ENCODE assay signal across 21 cellular contexts in the genomic region with DNA sequence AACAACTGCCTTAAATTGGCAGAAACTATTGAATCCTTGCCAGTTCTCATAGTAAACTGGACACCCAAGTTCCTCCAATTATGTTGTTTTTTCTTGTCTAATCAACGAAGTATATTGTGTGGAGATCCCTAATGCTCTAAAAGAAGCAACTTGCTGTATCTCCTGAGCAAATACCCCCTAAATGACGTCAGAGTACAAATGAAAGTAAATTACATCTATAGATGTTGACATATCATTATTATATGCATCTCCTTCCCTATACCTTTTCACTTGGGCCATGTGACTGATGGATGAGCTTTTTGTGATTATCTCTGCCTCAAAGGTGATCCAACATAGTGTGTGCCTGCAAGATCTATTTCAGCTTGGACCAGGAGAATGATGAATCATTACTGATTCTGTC.
DNase-seq lines count a peak whose midpoint lies in the region; TF ChIP-seq lines count a peak whose summit lies in the region.
"Had no signal": no experiment of that assay in that cellular context is flagged by ENCODE, and none has a peak within 500 bp of the region (broad histone marks: within the 10 kb centered on the region; RNA-seq: fewer than 3 reads in every experiment).

No MANE protein-coding gene starts in this region.

- H3K27me3 ChIP-seq in right atrium auricular region: no peaks in the 10 kb centered on the region
- H3K27me3 ChIP-seq: BE2C; BLaER1 treated with 17β-estradiol and CSF1 and Interleukin-3, amounts not matched to agents 10 nM and 100 nM had no signal

- H3K4me1 ChIP-seq in right atrium auricular region: no peaks in the 10 kb centered on the region
- H3K4me1 ChIP-seq: A549, BE2C had no signal

- no peak overlapping the region for H3K27ac ChIP-seq in right atrium auricular region
- H3K27ac ChIP-seq: A549; BLaER1 treated with 17β-estradiol and CSF1 and Interleukin-3, amounts not matched to agents 10 nM and 100 nM; GM23248 had no signal

- H3K4me3 ChIP-seq in epithelial cell of esophagus (ENCODE audit: low read length): no peak overlapping the region
- no peak overlapping the region for H3K4me3 ChIP-seq in right atrium auricular region
- H3K4me3 ChIP-seq: A549; BLaER1 treated with 17β-estradiol and CSF1 and Interleukin-3, amounts not matched to agents 10 nM and 100 nM; GM12878; GM23248 had no signal

- DNase-seq in NCI-H2081 (lab: John Stamatoyannopoulos, UW): peak; percentile 1 to 34
- DNase-seq in NCI-H2081 treated with DMSO at 0.1 percent for 48 hours (lab: John Stamatoyannopoulos, UW): no peak
- peak; percentile 78 for DNase-seq in NCI-H69 (lab: John Stamatoyannopoulos, UW)
- peak; percentile 81 for DNase-seq in NCI-H748 treated with DMSO at 0.1 percent for 48 hours (lab: John Stamatoyannopoulos, UW)
- peak; percentile 7 for DNase-seq in epithelial cell of esophagus (ENCODE audit: low read depth)
- DNase-seq in NCI-H510A treated with DMSO at 0.1 percent for 48 hours (lab: John Stamatoyannopoulos, UW): no peak
- no peak for DNase-seq in right atrium auricular region (ENCODE audit: low spot score)
- DNase-seq: 8988T; ACHN; BE2C; CD4-positive, alpha-beta T cell; CD8-positive, alpha-beta memory T cell; DMS 273 treated with DMSO at 0.1 percent for 48 hours; DMS79; GDM1; H7; HCEC 1CT had no signal

- TF ChIP-seq CTCF in epithelial cell of esophagus (IDR thresholded peaks at IDR 0.05; ENCODE audit: insufficient read depth, low read depth, low read length, missing control alignments) (no peak), right atrium auricular region (IDR thresholded peaks at IDR 0.05) (no peak)

- H3K9me3 ChIP-seq in right atrium auricular region: peaks cover 0 to 12% of the 10 kb centered on the region in 2 donors
- H3K9me3 ChIP-seq: BE2C had no signal

- H3K36me3 ChIP-seq in right atrium auricular region: no peaks in the 10 kb centered on the region
- H3K36me3 ChIP-seq: BE2C; BLaER1 treated with 17β-estradiol and CSF1 and Interleukin-3, amounts not matched to agents 10 nM and 100 nM had no signal

Comparison
In these comparisons a context has a peak if more than half of its experiments do, and no peak if none do; other contexts are left out.
1. DNase-seq: peak in NCI-H2081 (2 of 2), NCI-H69 (single experiment), NCI-H748 treated with DMSO at 0.1 percent for 48 hours (single experiment) and epithelial cell of esophagus (single experiment); none in NCI-H2081 treated with DMSO at 0.1 percent for 48 hours (single experiment), NCI-H510A treated with DMSO at 0.1 percent for 48 hours (single experiment) and right atrium auricular region (single experiment).